1 cellular context compared by ENCODE assay signal in the genomic region with DNA sequence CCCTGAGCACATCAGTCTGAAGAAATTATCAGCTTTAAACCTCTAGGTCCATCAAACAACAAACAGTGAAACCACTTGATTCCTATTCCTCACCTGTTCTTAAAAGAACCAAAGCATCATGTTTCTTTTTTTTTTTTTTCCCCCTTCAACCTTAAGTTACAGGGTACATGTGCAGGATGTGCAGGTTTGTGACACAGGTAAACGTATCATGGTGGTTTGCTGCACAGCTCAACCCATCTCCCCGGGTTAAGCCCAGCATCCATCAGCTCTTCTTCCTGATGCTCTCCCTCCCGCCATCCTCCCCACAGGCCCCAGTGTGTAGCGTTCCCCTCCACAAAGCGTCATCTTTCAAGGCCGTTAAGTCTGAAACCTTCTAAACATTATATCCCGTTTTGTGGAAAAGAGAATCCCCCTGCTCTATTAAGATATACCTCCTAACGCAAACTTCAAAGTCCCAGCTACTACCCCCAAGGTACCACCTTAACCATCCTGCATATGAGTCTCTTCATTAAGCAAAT.
TF ChIP-seq lines count a peak whose summit lies in the region.

No MANE protein-coding gene starts in this region.

TF ChIP-seq in GM12878, 131 proteins besides CTCF, POLR2A, EP300 and RAD21:
- TF ChIP-seq SREBF1 (IDR thresholded peaks at IDR 0.05; ENCODE audit: low read length): no peak
- TF ChIP-seq, protein P1, sequence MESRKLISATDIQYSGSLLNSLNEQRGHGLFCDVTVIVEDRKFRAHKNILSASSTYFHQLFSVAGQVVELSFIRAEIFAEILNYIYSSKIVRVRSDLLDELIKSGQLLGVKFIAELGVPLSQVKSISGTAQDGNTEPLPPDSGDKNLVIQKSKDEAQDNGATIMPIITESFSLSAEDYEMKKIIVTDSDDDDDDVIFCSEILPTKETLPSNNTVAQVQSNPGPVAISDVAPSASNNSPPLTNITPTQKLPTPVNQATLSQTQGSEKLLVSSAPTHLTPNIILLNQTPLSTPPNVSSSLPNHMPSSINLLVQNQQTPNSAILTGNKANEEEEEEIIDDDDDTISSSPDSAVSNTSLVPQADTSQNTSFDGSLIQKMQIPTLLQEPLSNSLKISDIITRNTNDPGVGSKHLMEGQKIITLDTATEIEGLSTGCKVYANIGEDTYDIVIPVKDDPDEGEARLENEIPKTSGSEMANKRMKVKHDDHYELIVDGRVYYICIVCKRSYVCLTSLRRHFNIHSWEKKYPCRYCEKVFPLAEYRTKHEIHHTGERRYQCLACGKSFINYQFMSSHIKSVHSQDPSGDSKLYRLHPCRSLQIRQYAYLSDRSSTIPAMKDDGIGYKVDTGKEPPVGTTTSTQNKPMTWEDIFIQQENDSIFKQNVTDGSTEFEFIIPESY (IDR thresholded peaks at IDR 0.05): peak; percentile 37; the same call in 1 of the 2 replicates
